ENCODE assay signal across 8 cellular contexts in genomic region chr7:16668049-16668858, GRCh38. TPM values are rescaled to one million over a fixed set of nuclear protein-coding genes. Genes with fewer than 3 reads are reported as not detected.
A peak's percentile ranks its signal among the peaks of the same experiment; 100 is the strongest.
DNase-seq lines count a peak whose midpoint lies in the region; ATAC-seq and TF ChIP-seq lines count a peak whose summit lies in the region.

No MANE protein-coding gene starts in this region.

- peaks cover 44% of the 10 kb centered on the region for H3K36me3 Mint-ChIP-seq in mesothelial cell of epicardium

- ATAC-seq in HG03039 (IDR thresholded peaks at IDR 0.05; ENCODE audit: unreplicated experiment) = no peak
- no peak for ATAC-seq in HG03460 (IDR thresholded peaks at IDR 0.05; ENCODE audit: unreplicated experiment)

- peaks cover 21% of the 10 kb centered on the region for H3K9me3 Mint-ChIP-seq in mesothelial cell of epicardium

- no peak overlapping the region for H3K4me3 ChIP-seq in AG04449 (ENCODE audit: low read depth, low read length)
- no peak overlapping the region for H3K4me3 ChIP-seq in choroid plexus epithelial cell (ENCODE audit: low read depth, low read length)

- CTCF ChIA-PET in AG04449 (lab: Yijun Ruan, JAX) = interaction anchor here (0.8 to 3.5 kb wide), 7 partner anchors 10 to 76 kb away, joined by 3 to 13 read pairs (median 3); no protein-coding TSS in a partner anchor

- peak; percentile 21 for TF ChIP-seq CTCF in AG04449 (IDR thresholded peaks at IDR 0.05; ENCODE audit: insufficient read depth, low read length, missing control alignments)
- TF ChIP-seq CTCF in choroid plexus epithelial cell (conservative IDR thresholded peaks at IDR 0.05; ENCODE audit: low read depth, low read length) = peak; percentile 50
- no peak for TF ChIP-seq CTCF in mesothelial cell of epicardium (IDR thresholded peaks at IDR 0.05; ENCODE audit: unreplicated experiment)

- H3K4me1 Mint-ChIP-seq in mesothelial cell of epicardium = peaks cover 18% of the 10 kb centered on the region

- no peaks in the 10 kb centered on the region for H3K27me3 Mint-ChIP-seq in mesothelial cell of epicardium (ENCODE audit: low read depth)

- no peak overlapping the region for H3K4me3 Mint-ChIP-seq in mesothelial cell of epicardium

- H3K27ac Mint-ChIP-seq in mesothelial cell of epicardium = peak overlapping the region; percentile 78

- DNase-seq in AG04449 (ENCODE audit: low read depth, low spot score) = peak; percentile 99
- DNase-seq in M059J (ENCODE audit: low read depth) = peak; percentile 100
- DNase-seq in choroid plexus epithelial cell (ENCODE audit: low read depth) = peak; percentile 100
- DNase-seq in mesothelial cell of epicardium (ENCODE audit: low spot score in 2 of 2, unreplicated experiment in 2 of 2) = no peak
- DNase-seq in foreskin melanocyte = no peak
- DNase-seq in NCI-H2196 (lab: John Stamatoyannopoulos, UW; ENCODE audit: unreplicated experiment) = no peak

- POLR2A ChIA-PET in AG04449 (lab: Yijun Ruan, JAX) = interaction anchor here (0.6 to 1.1 kb wide), 2 partner anchors 23 to 1740 kb away, joined by 3 to 10 read pairs; partner anchors contain the start of genes ANKMY2 and BZW2

RNA-seq across cellular contexts. Expression of gene BZW2, which starts 22.3 kb away (rescaled TPM):
- total RNA-seq in M059J (2014; rRNA removed; shearing (Covaris generic)) = 95.2 and 102 TPM in 2 replicates
- total RNA-seq in mesothelial cell of epicardium = 73.9 to 77.6 TPM (median 75.9 TPM) in 3 replicates

RNA-seq across cellular contexts. Expression of gene ANKMY2, which starts 22.7 kb away (rescaled TPM):
- total RNA-seq in M059J (2014; rRNA removed; shearing (Covaris generic)) = 34.8 and 39.2 TPM in 2 replicates
- total RNA-seq in mesothelial cell of epicardium = 23.5 to 25.0 TPM (median 24.4 TPM) in 3 replicates

Comparison
In these comparisons a context has a peak if more than half of its experiments do, and no peak if none do; other contexts are left out.
1. DNase-seq: peak in AG04449 (single experiment), M059J (single experiment) and choroid plexus epithelial cell (single experiment); none in mesothelial cell of epicardium (0 of 2), foreskin melanocyte (single experiment) and NCI-H2196 (single experiment).